ENCODE assay signal across 22 cellular contexts in genomic region chr4:162793571-162793970, GRCh38.
DNase-seq lines count a peak whose midpoint lies in the region; TF ChIP-seq lines count a peak whose summit lies in the region.
"Had no signal": no experiment of that assay in that cellular context is flagged by ENCODE, and none has a peak within 500 bp of the region (broad histone marks: within the 10 kb centered on the region; RNA-seq: fewer than 3 reads in every experiment).

No MANE protein-coding gene starts in this region.

- in situ Hi-C loops in brain microvascular endothelial cell (cut with HindIII; ENCODE audit: low pct_ligation_motif_present, low sequenced_read_pairs) = no loop called here

- no peaks in the 10 kb centered on the region for H3K27me3 ChIP-seq in brain microvascular endothelial cell (replicated peaks)
- H3K27me3 ChIP-seq: BLaER1 treated with 17β-estradiol and CSF1 and Interleukin-3, amounts not matched to agents 10 nM and 100 nM had no signal

- TF ChIP-seq CTCF in AG10803 (conservative IDR thresholded peaks at IDR 0.05; ENCODE audit: low read length) (no peak), brain microvascular endothelial cell (IDR thresholded peaks at IDR 0.05; ENCODE audit: low read depth, low read length, missing control alignments) (no peak)

- H3K36me3 ChIP-seq in brain microvascular endothelial cell (replicated peaks) = no peaks in the 10 kb centered on the region
- H3K36me3 ChIP-seq: BLaER1 treated with 17β-estradiol and CSF1 and Interleukin-3, amounts not matched to agents 10 nM and 100 nM had no signal

- peak; percentile 38 for DNase-seq in AG10803 (ENCODE audit: low read depth)
- DNase-seq in OCI-M1 (lab: John Stamatoyannopoulos, UW) = peak; percentile 89
- no peak for DNase-seq in brain microvascular endothelial cell
- peak; percentile 3 for DNase-seq in iris pigment epithelial cell (ENCODE audit: low read depth)
- DNase-seq in stimulated activated CD4-positive, alpha-beta T cell treated with anti-CD3 and anti-CD28 coated beads, Interleukin-12 subunit alpha, Interleukin-12 subunit beta, amount 100 ng/mL, for 4 hours = no peak
- DNase-seq in globus pallidus (ENCODE audit: low spot score) = no peak
- no peak for DNase-seq in dermis blood vessel endothelial cell
- DNase-seq in stimulated activated CD4-positive, alpha-beta T cell treated with anti-CD3 and anti-CD28 coated beads, Interleukin-2, amount 100 ng/mL, for 24 hours = no peak
- DNase-seq: AML-193; CD4-positive, alpha-beta T cell; HCEC 1CT; NCI-H1092; NCI-H1417 treated with DMSO at 0.1 percent for 48 hours; NCI-H187; NCI-H2081 treated with DMSO at 0.1 percent for 48 hours; NCI-H2171; NCI-H226; NCI-H510A; NCI-H69; SIG-M5 had no signal

- peak overlapping the region; percentile 59 for H3K27ac ChIP-seq in brain microvascular endothelial cell
- H3K27ac ChIP-seq: BLaER1 treated with 17β-estradiol and CSF1 and Interleukin-3, amounts not matched to agents 10 nM and 100 nM; KMS-11 had no signal

- H3K4me3 ChIP-seq in AG10803 (ENCODE audit: low read length) = no peak overlapping the region
- H3K4me3 ChIP-seq in brain microvascular endothelial cell (ENCODE audit: low read depth, low read length) = no peak overlapping the region
- H3K4me3 ChIP-seq: BLaER1 treated with 17β-estradiol and CSF1 and Interleukin-3, amounts not matched to agents 10 nM and 100 nM had no signal

Comparison
In these comparisons a context has a peak if more than half of its experiments do, and no peak if none do; other contexts are left out.
1. DNase-seq: peak in AG10803 (single experiment), OCI-M1 (single experiment) and iris pigment epithelial cell (single experiment); none in brain microvascular endothelial cell (single experiment), stimulated activated CD4-positive, alpha-beta T cell treated with anti-CD3 and anti-CD28 coated beads, Interleukin-12 subunit alpha, Interleukin-12 subunit beta, amount 100 ng/mL, for 4 hours (single experiment), globus pallidus (single experiment), dermis blood vessel endothelial cell (single experiment) and stimulated activated CD4-positive, alpha-beta T cell treated with anti-CD3 and anti-CD28 coated beads, Interleukin-2, amount 100 ng/mL, for 24 hours (0 of 2).